ENCODE assay signal across 28 cellular contexts in the genomic region with DNA sequence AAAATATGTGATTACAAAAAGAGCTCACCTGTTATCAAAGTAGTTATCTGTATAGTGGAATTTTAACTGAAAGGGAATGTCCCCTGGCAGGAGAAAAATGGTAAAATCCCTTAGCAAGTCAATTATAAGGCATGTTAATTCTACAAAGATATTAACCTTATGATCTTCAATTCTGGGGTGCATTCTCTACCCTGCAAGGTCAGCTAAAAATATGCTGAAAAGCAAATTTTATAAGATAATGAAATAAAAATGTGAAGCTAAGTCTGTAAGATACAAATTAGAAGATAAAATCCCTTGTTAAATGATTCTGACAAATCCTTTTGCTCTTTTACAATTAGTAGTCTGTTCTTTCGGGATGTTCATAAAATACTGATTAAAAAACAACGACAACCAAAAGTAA.
"Had no signal": no experiment of that assay in that cellular context is flagged by ENCODE, and none has a peak within 500 bp of the region (broad histone marks: within the 10 kb centered on the region; RNA-seq: fewer than 3 reads in every experiment).

No MANE protein-coding gene starts in this region.

- H3K36me3 ChIP-seq: ascending aorta, breast epithelium, cardiac muscle cell, colonic mucosa, heart left ventricle had no signal

- H3K27ac ChIP-seq: ascending aorta, breast epithelium, cardiac muscle cell, colonic mucosa, dorsolateral prefrontal cortex, heart left ventricle had no signal

- H3K27me3 ChIP-seq: ascending aorta, breast epithelium, cardiac muscle cell, colonic mucosa, dorsolateral prefrontal cortex, heart left ventricle had no signal

- H3K4me1 ChIP-seq: ascending aorta, breast epithelium, colonic mucosa had no signal

- ATAC-seq: activated CD4-positive, alpha-beta T cell treated with anti-CD3 and anti-CD28 coated beads for 36 hours; esophagus mucosa; heart left ventricle; T-helper 17 cell had no signal

- DNase-seq: activated CD4-positive, alpha-beta memory T cell treated with anti-CD3 and anti-CD28 coated beads, Interleukin-2, amount 10 ng/mL, durations not matched to agents 7 days and 5 days; activated CD4-positive, alpha-beta T cell treated with anti-CD3 and anti-CD28 coated beads, Interleukin-2, amount 10 ng/mL, durations not matched to agents 24 days and 14 days; activated CD4-positive, alpha-beta T cell treated with anti-CD3 and anti-CD28 coated beads, Interleukin-2, amount 50 U/mL, for 4 hours; activated CD4-positive, CD25-positive, alpha-beta regulatory T cell; activated CD4-positive, CD25-positive, alpha-beta regulatory T cell treated with anti-CD3 and anti-CD28 coated beads, Interleukin-2, amount 50 U/mL, for 72 hours; activated CD8-positive, alpha-beta memory T cell treated with anti-CD3 and anti-CD28 coated beads, Interleukin-2, amount 50 U/mL, for 48 hours; activated gamma-delta T cell; activated naive CD4-positive, alpha-beta T cell; activated naive CD4-positive, alpha-beta T cell treated with anti-CD3 and anti-CD28 coated beads, Interleukin-2, amount 10 ng/mL, durations not matched to agents 7 days and 5 days; activated naive CD8-positive, alpha-beta T cell treated with anti-CD3 and anti-CD28 coated beads, Interleukin-2, amount 10 ng/mL, durations not matched to agents 7 days and 5 days; activated T-cell treated with anti-CD3 and anti-CD28 coated beads for 4 hours; activated T-cell treated with anti-CD3 and anti-CD28 coated beads, Interleukin-2, amount 50 U/mL, for 24 hours; activated T-cell treated with anti-CD3 and anti-CD28 coated beads, Interleukin-2, amount 50 U/mL, for 72 hours; central memory CD4-positive, alpha-beta T cell; cerebellar nuclear complex; colonic mucosa; dorsolateral prefrontal cortex; effector memory CD4-positive, alpha-beta T cell; endodermal cell; foreskin fibroblast; heart left ventricle; T-helper 17 cell; T1000 had no signal

- H3K4me3 ChIP-seq: ascending aorta, breast epithelium, cardiac muscle cell, colonic mucosa, dorsolateral prefrontal cortex, heart left ventricle had no signal

- H3K9me3 ChIP-seq: ascending aorta, breast epithelium, colonic mucosa, heart left ventricle had no signal
